17 cellular contexts compared by ENCODE assay signal in the genomic region with DNA sequence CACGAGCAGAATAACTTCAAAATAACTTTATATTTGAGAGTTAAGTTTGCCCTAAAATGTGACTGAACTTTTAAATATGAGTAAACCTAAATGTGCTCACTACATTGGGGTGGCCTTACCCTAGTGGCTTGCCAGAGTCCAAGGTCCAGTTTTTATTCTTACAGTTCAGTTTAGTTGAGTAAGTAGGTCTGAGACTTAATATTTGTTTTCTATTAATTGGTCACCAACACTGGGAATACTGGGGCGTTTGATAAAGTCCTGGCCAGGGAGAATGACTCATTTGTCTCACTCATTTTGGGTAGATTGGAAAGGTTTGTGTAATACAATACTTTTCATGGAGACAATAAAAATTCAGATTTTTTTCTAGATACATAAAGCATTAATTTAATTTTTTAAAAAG.
DNase-seq lines count a peak whose midpoint lies in the region; ATAC-seq and TF ChIP-seq lines count a peak whose summit lies in the region.
"Had no signal": no experiment of that assay in that cellular context is flagged by ENCODE, and none has a peak within 500 bp of the region (broad histone marks: within the 10 kb centered on the region; RNA-seq: fewer than 3 reads in every experiment).

No MANE protein-coding gene starts in this region.

- H2AK5ac ChIP-seq in mesenchymal stem cell (ENCODE audit: low read length, severe bottlenecking), result no peak overlapping the region

- H3K9ac ChIP-seq in PC-3 (ENCODE audit: low read length) (no peak overlapping the region), mesenchymal stem cell (ENCODE audit: low read length) (peak overlapping the region; percentile 64)

- H4K8ac ChIP-seq in mesenchymal stem cell (ENCODE audit: low read length), result no peak overlapping the region

- H3K9me2 ChIP-seq in PC-3 (replicated peaks; ENCODE audit: low read length), result no peaks in the 10 kb centered on the region

- peak; percentile 80 for ATAC-seq in PC-3

- POLR2A ChIA-PET in PC-3 (lab: Charles Lee; ENCODE audit: unreplicated experiment), result no interaction called here

- no peak overlapping the region for H3K14ac ChIP-seq in mesenchymal stem cell (ENCODE audit: low read length in 2 of 2)

- H3K36me3 ChIP-seq in PC-3 (ENCODE audit: low read depth, low read length), result no peaks in the 10 kb centered on the region
- no peaks in the 10 kb centered on the region for H3K36me3 ChIP-seq in mesenchymal stem cell (ENCODE audit: control insufficient read depth in 1 of 2, insufficient read depth in 2 of 2, low read depth in 1 of 2, low read length in 2 of 2)
- H3K36me3 ChIP-seq in tibial artery, result no peaks in the 10 kb centered on the region

- H3K18ac ChIP-seq in mesenchymal stem cell (ENCODE audit: low read depth in 1 of 2, low read length in 2 of 2), result no peak overlapping the region

- H3K23ac ChIP-seq in mesenchymal stem cell (ENCODE audit: low read length in 2 of 2), result no peak overlapping the region

- no peak overlapping the region for H4K91ac ChIP-seq in mesenchymal stem cell (ENCODE audit: low read length)

- no peak overlapping the region for H3K4ac ChIP-seq in mesenchymal stem cell (ENCODE audit: low read depth in 1 of 2, low read length in 2 of 2)

- H4K20me1 ChIP-seq in PC-3 (ENCODE audit: low read length), result no peaks in the 10 kb centered on the region

- H3K79me2 ChIP-seq in PC-3 (ENCODE audit: low read length), result no peaks in the 10 kb centered on the region

- no peak overlapping the region for H2BK12ac ChIP-seq in mesenchymal stem cell (ENCODE audit: low read length in 2 of 2)

- WGBS in mesenchymal stem cell, result 83% methylated on average over 1 of the region's 2 CpGs

- no peak overlapping the region for H2BK5ac ChIP-seq in mesenchymal stem cell (ENCODE audit: low read depth, low read length, poor library complexity, severe bottlenecking)

- H3K9me3 ChIP-seq in PC-3 (ENCODE audit: low read length) (no peaks in the 10 kb centered on the region), mesenchymal stem cell (ENCODE audit: control insufficient read depth, low read length) (no peaks in the 10 kb centered on the region), tibial artery (no peaks in the 10 kb centered on the region)
- H3K9me3 ChIP-seq: psoas muscle had no signal

- DNase-seq in PC-3, result peak; percentile 38
- peak; percentile 53 for DNase-seq in fibroblast of pulmonary artery (ENCODE audit: low read depth)
- DNase-seq in mesenchymal stem cell, result no peak
- DNase-seq in tibial artery, result no peak
- no peak for DNase-seq in activated CD4-positive, alpha-beta T cell treated with anti-CD3 and anti-CD28 coated beads for 48 hours
- no peak for DNase-seq in RKO (ENCODE audit: low spot score)
- DNase-seq in NCI-H2029 (lab: John Stamatoyannopoulos, UW), result no peak
- DNase-seq in C1 segment of cervical spinal cord (lab: John Stamatoyannopoulos, UW), result no peak
- DNase-seq: activated CD4-positive, alpha-beta memory T cell treated with anti-CD3 and anti-CD28 coated beads, Interleukin-2, amount 10 ng/mL, durations not matched to agents 7 days and 5 days; DMS79; glutamatergic neuron; NCI-H1694 treated with DMSO at 0.1 percent for 48 hours; NCI-H526 treated with DMSO at 0.1 percent for 48 hours; PC-9; psoas muscle had no signal

- H3K27me3 ChIP-seq in PC-3 (ENCODE audit: low read length), result no peaks in the 10 kb centered on the region
- H3K27me3 ChIP-seq in mesenchymal stem cell (ENCODE audit: control insufficient read depth in 1 of 2, insufficient read depth in 1 of 2, low read length in 2 of 2), result no peaks in the 10 kb centered on the region
- H3K27me3 ChIP-seq in tibial artery, result no peaks in the 10 kb centered on the region

- BruUV-seq in PC-3 (replicated peaks; lab: Mats Ljungman, UMichigan), result no TSS peak

- CTCF ChIA-PET in PC-3 (lab: Charles Lee), result no interaction called here

- H3K4me3 ChIP-seq in PC-3 (ENCODE audit: low read length), result no peak overlapping the region
- no peak overlapping the region for H3K4me3 ChIP-seq in fibroblast of pulmonary artery (replicated peaks; ENCODE audit: low read depth, low read length)
- H3K4me3 ChIP-seq in mesenchymal stem cell (ENCODE audit: insufficient read depth in 1 of 2, low read depth in 1 of 2, low read length in 2 of 2), result peak overlapping the region in 1 of 2 experiments; percentile 5
- H3K4me3 ChIP-seq in tibial artery, result no peak overlapping the region
- H3K4me3 ChIP-seq: PC-9, psoas muscle had no signal

- no peak overlapping the region for H3K27ac ChIP-seq in PC-3 (ENCODE audit: low read length)
- H3K27ac ChIP-seq in mesenchymal stem cell (ENCODE audit: low read length, poor library complexity, severe bottlenecking), result no peak overlapping the region
- peak overlapping the region; percentile 54 to 65 for H3K27ac ChIP-seq in tibial artery
- H3K27ac ChIP-seq: C4-2B, PC-9, VCaP had no signal

- H3K4me2 ChIP-seq in PC-3 (ENCODE audit: low read length) (0 out of 2 replicates have a peak overlapping the region, but pooled peaks have one; percentile 11), mesenchymal stem cell (ENCODE audit: low read length, poor library complexity, severe bottlenecking) (no peak overlapping the region)
- H3K4me2 ChIP-seq: PC-9 had no signal

- H3F3A ChIP-seq in PC-3 (ENCODE audit: low read length, unreplicated experiment), result no peaks in the 10 kb centered on the region

- H2BK120ac ChIP-seq in mesenchymal stem cell (ENCODE audit: low read depth, low read length), result no peak overlapping the region

- TF ChIP-seq CTCF in PC-3 (conservative IDR thresholded peaks at IDR 0.05; ENCODE audit: low read depth, low read length) (no peak), fibroblast of pulmonary artery (IDR thresholded peaks at IDR 0.05; ENCODE audit: low read length, missing control alignments) (no peak), tibial artery (IDR thresholded peaks at IDR 0.05) (no peak)

- no peak overlapping the region for H2BK15ac ChIP-seq in mesenchymal stem cell (ENCODE audit: low read depth, poor library complexity, severe bottlenecking)

- H2AFZ ChIP-seq in PC-3 (ENCODE audit: low read length) (no peak overlapping the region), mesenchymal stem cell (ENCODE audit: low read depth, low read length) (no peak overlapping the region)
- H2AFZ ChIP-seq: PC-9 had no signal

- H3K4me1 ChIP-seq in PC-3 (ENCODE audit: insufficient read depth, low read length) (peaks cover 19% of the 10 kb centered on the region), mesenchymal stem cell (ENCODE audit: control insufficient read depth, insufficient read depth, low read depth, low read length) (peaks cover 3% of the 10 kb centered on the region), tibial artery (peaks cover 0 to 35% (median 25%) of the 10 kb centered on the region in 4 donors)
- H3K4me1 ChIP-seq: psoas muscle had no signal

- H3K79me1 ChIP-seq in mesenchymal stem cell (replicated peaks; ENCODE audit: low read length, poor library complexity, severe bottlenecking), result no peaks in the 10 kb centered on the region

- intact Hi-C loops in PC-3 (cut with micrococcal nuclease), result no loop called here
- intact Hi-C loops in tibial artery (cut with DNase I; ENCODE audit: low total_unique reads), result no loop called here

Comparison
In these comparisons a context has a peak if more than half of its experiments do, and no peak if none do; other contexts are left out.
1. DNase-seq: peak in PC-3 (single experiment) and fibroblast of pulmonary artery (single experiment); none in mesenchymal stem cell (single experiment), tibial artery (0 of 2), activated CD4-positive, alpha-beta T cell treated with anti-CD3 and anti-CD28 coated beads for 48 hours (single experiment), RKO (single experiment), NCI-H2029 (single experiment) and C1 segment of cervical spinal cord (0 of 14).
2. H3K27ac ChIP-seq: peak in tibial artery (2 of 2); none in PC-3 (single experiment) and mesenchymal stem cell (single experiment).